ENCODE assay signal across 6 cellular contexts in the genomic region with DNA sequence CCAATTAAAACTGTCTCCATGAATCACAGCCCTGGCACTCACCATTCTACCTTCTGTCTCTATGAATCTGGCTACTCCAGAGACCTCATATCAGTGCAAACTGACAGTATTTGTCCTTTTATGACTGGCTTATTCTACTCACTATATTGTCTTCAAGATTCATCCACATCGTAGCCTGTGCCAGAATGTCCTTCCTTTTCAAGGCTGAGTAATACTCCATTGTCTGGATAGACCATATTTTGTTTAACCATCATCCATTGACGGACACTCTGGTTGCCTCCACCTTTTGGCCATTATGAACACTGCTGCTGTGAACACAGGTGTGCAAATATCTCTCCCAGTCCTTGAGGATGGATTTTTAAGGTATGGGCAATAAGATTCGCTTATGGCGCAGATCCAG.
"Had no signal": no experiment of that assay in that cellular context is flagged by ENCODE, and none has a peak within 500 bp of the region (broad histone marks: within the 10 kb centered on the region; RNA-seq: fewer than 3 reads in every experiment).

No MANE protein-coding gene starts in this region.

- ATAC-seq: HCT116 had no signal

- DNase-seq: GM23248, GOT3, H7, IMR-90, KBM-7 had no signal
